10 cellular contexts compared by ENCODE assay signal in genomic region chr10:77500754-77501151, GRCh38.
DNase-seq lines count a peak whose midpoint lies in the region; ATAC-seq and TF ChIP-seq lines count a peak whose summit lies in the region.
"Had no signal": no experiment of that assay in that cellular context is flagged by ENCODE, and none has a peak within 500 bp of the region (broad histone marks: within the 10 kb centered on the region; RNA-seq: fewer than 3 reads in every experiment).

No MANE protein-coding gene starts in this region.

- peak overlapping the region; percentile 26 for H3K27ac Mint-ChIP-seq in activated CD8-positive, alpha-beta T cell treated with anti-CD3 and anti-CD28 coated beads for 36 hours
- H3K27ac Mint-ChIP-seq in activated CD8-positive, alpha-beta T cell treated with anti-CD3 and anti-CD28 coated beads, Interleukin-2, amount 10 ng/mL, durations not matched to agents 7 days and 5 days, result no peak overlapping the region
- H3K27ac Mint-ChIP-seq in stimulated activated naive B cell treated with anti-CD40 and anti-IgM and Interleukin-4, amounts not matched to agents 10 μg/mL and 1 μg/mL and 100 μg/mL, for 72 hours, result no peak overlapping the region
- H3K27ac Mint-ChIP-seq: activated T-helper 1 cell treated with anti-CD3 and anti-CD28 coated beads, Interleukin-12 subunit alpha, Interleukin-12 subunit beta, Interleukin-2, Interleukin-4 antibody, amounts not matched to agents 30 ng/mL and 10 ng/mL and 1 ng/mL, durations not matched to agents 14 hours and 24 hours and 36 hours had no signal

- POLR2A ChIA-PET in activated CD8-positive, alpha-beta T cell treated with anti-CD3 and anti-CD28 coated beads for 36 hours (lab: Charles Lee), result no interaction called here
- POLR2A ChIA-PET in activated CD8-positive, alpha-beta T cell treated with anti-CD3 and anti-CD28 coated beads, Interleukin-2, amount 10 ng/mL, durations not matched to agents 7 days and 5 days (lab: Charles Lee), result no interaction called here

- no peak for TF ChIP-seq CTCF in activated CD8-positive, alpha-beta T cell treated with anti-CD3 and anti-CD28 coated beads for 36 hours (IDR thresholded peaks at IDR 0.05)

- in situ Hi-C loops in KBM-7 (cut with MboI; ENCODE audit: low pct_unique_long_range_greater_than_20kb, low sequenced_read_pairs), result no loop called here

- DNase-seq in activated CD8-positive, alpha-beta T cell treated with anti-CD3 and anti-CD28 coated beads for 36 hours, result peak; percentile 51
- no peak for DNase-seq in activated CD8-positive, alpha-beta T cell treated with anti-CD3 and anti-CD28 coated beads, Interleukin-2, amount 10 ng/mL, durations not matched to agents 7 days and 5 days
- DNase-seq in stimulated activated naive B cell treated with anti-CD40 and anti-IgM and Interleukin-4, amounts not matched to agents 10 μg/mL and 1 μg/mL and 100 μg/mL, for 72 hours, result no peak
- DNase-seq in KBM-7 (no peak), COLO829 (ENCODE audit: low spot score) (no peak), SKM-1 (lab: John Stamatoyannopoulos, UW; ENCODE audit: unreplicated experiment) (no peak)
- DNase-seq: NCI-H2107 had no signal

- peaks cover 16% of the 10 kb centered on the region for H3K27me3 Mint-ChIP-seq in activated CD8-positive, alpha-beta T cell treated with anti-CD3 and anti-CD28 coated beads for 36 hours
- H3K27me3 Mint-ChIP-seq in activated CD8-positive, alpha-beta T cell treated with anti-CD3 and anti-CD28 coated beads, Interleukin-2, amount 10 ng/mL, durations not matched to agents 7 days and 5 days (ENCODE audit: low read depth), result peaks cover 18% of the 10 kb centered on the region
- peaks cover 8 to 25% of the 10 kb centered on the region in 2 donors for H3K27me3 Mint-ChIP-seq in stimulated activated naive B cell treated with anti-CD40 and anti-IgM and Interleukin-4, amounts not matched to agents 10 μg/mL and 1 μg/mL and 100 μg/mL, for 72 hours

- no peak overlapping the region for H3K4me3 Mint-ChIP-seq in activated CD8-positive, alpha-beta T cell treated with anti-CD3 and anti-CD28 coated beads for 36 hours
- H3K4me3 Mint-ChIP-seq in activated CD8-positive, alpha-beta T cell treated with anti-CD3 and anti-CD28 coated beads, Interleukin-2, amount 10 ng/mL, durations not matched to agents 7 days and 5 days, result no peak overlapping the region
- no peak overlapping the region for H3K4me3 Mint-ChIP-seq in stimulated activated naive B cell treated with anti-CD40 and anti-IgM and Interleukin-4, amounts not matched to agents 10 μg/mL and 1 μg/mL and 100 μg/mL, for 72 hours
- H3K4me3 Mint-ChIP-seq: activated T-helper 1 cell treated with anti-CD3 and anti-CD28 coated beads, Interleukin-12 subunit alpha, Interleukin-12 subunit beta, Interleukin-2, Interleukin-4 antibody, amounts not matched to agents 30 ng/mL and 10 ng/mL and 1 ng/mL, durations not matched to agents 14 hours and 24 hours and 36 hours had no signal

- intact Hi-C loops in activated CD8-positive, alpha-beta T cell treated with anti-CD3 and anti-CD28 coated beads for 36 hours (cut with micrococcal nuclease), result no loop called here

- CTCF ChIA-PET in activated CD8-positive, alpha-beta T cell treated with anti-CD3 and anti-CD28 coated beads for 36 hours (lab: Charles Lee), result no interaction called here
- CTCF ChIA-PET in activated CD8-positive, alpha-beta T cell treated with anti-CD3 and anti-CD28 coated beads, Interleukin-2, amount 10 ng/mL, durations not matched to agents 7 days and 5 days (lab: Charles Lee), result no interaction called here

- no peaks in the 10 kb centered on the region for H3K9me3 Mint-ChIP-seq in activated CD8-positive, alpha-beta T cell treated with anti-CD3 and anti-CD28 coated beads for 36 hours
- H3K9me3 Mint-ChIP-seq in activated CD8-positive, alpha-beta T cell treated with anti-CD3 and anti-CD28 coated beads, Interleukin-2, amount 10 ng/mL, durations not matched to agents 7 days and 5 days (ENCODE audit: insufficient read depth), result no peaks in the 10 kb centered on the region
- no peaks in the 10 kb centered on the region for H3K9me3 Mint-ChIP-seq in stimulated activated naive B cell treated with anti-CD40 and anti-IgM and Interleukin-4, amounts not matched to agents 10 μg/mL and 1 μg/mL and 100 μg/mL, for 72 hours
- H3K9me3 Mint-ChIP-seq: activated T-helper 1 cell treated with anti-CD3 and anti-CD28 coated beads, Interleukin-12 subunit alpha, Interleukin-12 subunit beta, Interleukin-2, Interleukin-4 antibody, amounts not matched to agents 30 ng/mL and 10 ng/mL and 1 ng/mL, durations not matched to agents 14 hours and 24 hours and 36 hours had no signal

- ATAC-seq in activated CD8-positive, alpha-beta T cell treated with anti-CD3 and anti-CD28 coated beads for 36 hours, result peak; percentile 66
- ATAC-seq in activated CD8-positive, alpha-beta T cell treated with anti-CD3 and anti-CD28 coated beads, Interleukin-2, amount 10 ng/mL, durations not matched to agents 7 days and 5 days, result no peak
- peak; percentile 85 for ATAC-seq in HG02973 (IDR thresholded peaks at IDR 0.05; ENCODE audit: unreplicated experiment)
- peak; percentile 59 for ATAC-seq in SK-N-SH treated with all-trans-retinoic acid at 6 μM for 48 hours
- ATAC-seq in stimulated activated naive B cell treated with anti-CD40 and anti-IgM and Interleukin-4, amounts not matched to agents 10 μg/mL and 1 μg/mL and 100 μg/mL, for 72 hours (replicated peaks), result peak; percentile 37 to 68

- H3K36me3 Mint-ChIP-seq in activated CD8-positive, alpha-beta T cell treated with anti-CD3 and anti-CD28 coated beads for 36 hours (ENCODE audit: low read depth), result no peaks in the 10 kb centered on the region
- no peaks in the 10 kb centered on the region for H3K36me3 Mint-ChIP-seq in activated CD8-positive, alpha-beta T cell treated with anti-CD3 and anti-CD28 coated beads, Interleukin-2, amount 10 ng/mL, durations not matched to agents 7 days and 5 days (ENCODE audit: low read depth)
- no peaks in the 10 kb centered on the region for H3K36me3 Mint-ChIP-seq in stimulated activated naive B cell treated with anti-CD40 and anti-IgM and Interleukin-4, amounts not matched to agents 10 μg/mL and 1 μg/mL and 100 μg/mL, for 72 hours

- peaks cover 21% of the 10 kb centered on the region for H3K4me1 Mint-ChIP-seq in activated CD8-positive, alpha-beta T cell treated with anti-CD3 and anti-CD28 coated beads for 36 hours (ENCODE audit: low read depth)
- no peaks in the 10 kb centered on the region for H3K4me1 Mint-ChIP-seq in activated CD8-positive, alpha-beta T cell treated with anti-CD3 and anti-CD28 coated beads, Interleukin-2, amount 10 ng/mL, durations not matched to agents 7 days and 5 days (ENCODE audit: low read depth)
- H3K4me1 Mint-ChIP-seq in stimulated activated naive B cell treated with anti-CD40 and anti-IgM and Interleukin-4, amounts not matched to agents 10 μg/mL and 1 μg/mL and 100 μg/mL, for 72 hours, result peaks cover 0 to 5% of the 10 kb centered on the region in 2 donors

TF ChIP-seq in SK-N-SH treated with all-trans-retinoic acid at 6 μM for 48 hours, 23 proteins besides CTCF, POLR2A, EP300 and RAD21 (continues in another document):
- TF ChIP-seq ARNTL (CRISPR knock-in tag; IDR thresholded peaks at IDR 0.05; ENCODE audit: borderline replicate concordance, low read depth), result no peak
- TF ChIP-seq, protein P1, sequence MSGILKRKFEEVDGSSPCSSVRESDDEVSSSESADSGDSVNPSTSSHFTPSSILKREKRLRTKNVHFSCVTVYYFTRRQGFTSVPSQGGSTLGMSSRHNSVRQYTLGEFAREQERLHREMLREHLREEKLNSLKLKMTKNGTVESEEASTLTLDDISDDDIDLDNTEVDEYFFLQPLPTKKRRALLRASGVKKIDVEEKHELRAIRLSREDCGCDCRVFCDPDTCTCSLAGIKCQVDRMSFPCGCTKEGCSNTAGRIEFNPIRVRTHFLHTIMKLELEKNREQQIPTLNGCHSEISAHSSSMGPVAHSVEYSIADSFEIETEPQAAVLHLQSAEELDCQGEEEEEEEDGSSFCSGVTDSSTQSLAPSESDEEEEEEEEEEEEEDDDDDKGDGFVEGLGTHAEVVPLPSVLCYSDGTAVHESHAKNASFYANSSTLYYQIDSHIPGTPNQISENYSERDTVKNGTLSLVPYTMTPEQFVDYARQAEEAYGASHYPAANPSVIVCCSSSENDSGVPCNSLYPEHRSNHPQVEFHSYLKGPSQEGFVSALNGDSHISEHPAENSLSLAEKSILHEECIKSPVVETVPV (CRISPR knock-in tag; IDR thresholded peaks at IDR 0.05), result no peak
- no peak for TF ChIP-seq POU6F1 (CRISPR knock-in tag; IDR thresholded peaks at IDR 0.05; ENCODE audit: borderline replicate concordance, low read depth)
